Comparison of ENCODE assay signal across 24 cellular contexts in genomic region chr1:194230351-194231144, GRCh38.
"Had no signal": no experiment of that assay in that cellular context is flagged by ENCODE, and none has a peak within 500 bp of the region (broad histone marks: within the 10 kb centered on the region; RNA-seq: fewer than 3 reads in every experiment).

No MANE protein-coding gene starts in this region.

- ATAC-seq: foreskin keratinocyte; gastroesophageal sphincter; left lobe of liver; mucosa of descending colon; natural killer cell treated with Interleukin-12 subunit alpha and Interleukin-12 subunit beta and Interleukin-15 and Interleukin-18, amount 100 ng/mL, for 72 hours; stimulated activated naive B cell treated with anti-CD40 and anti-IgM and Interleukin-4, amounts not matched to agents 10 μg/mL and 1 μg/mL and 100 μg/mL, for 72 hours had no signal

- H2AFZ ChIP-seq: hepatocyte, parathyroid adenoma had no signal

- H3K9me3 ChIP-seq: colonic mucosa, esophagus muscularis mucosa, gastroesophageal sphincter, heart left ventricle, mucosa of descending colon, prostate gland, right atrium auricular region, sigmoid colon, stomach, tibial artery had no signal

- FAIRE-seq: kidney, urothelium cell line had no signal

- H3K4me2 ChIP-seq: hepatocyte had no signal

- H3K27ac ChIP-seq: colonic mucosa, epithelial cell of prostate, esophagus muscularis mucosa, foreskin keratinocyte, gastroesophageal sphincter, heart left ventricle, hepatocyte, parathyroid adenoma, prostate gland, right atrium auricular region, sigmoid colon, stomach, tibial artery had no signal

- H3K9ac ChIP-seq: parathyroid adenoma had no signal

- H3K4me1 ChIP-seq: colonic mucosa, esophagus muscularis mucosa, foreskin keratinocyte, gastroesophageal sphincter, parathyroid adenoma, prostate gland, right atrium auricular region, sigmoid colon had no signal

- H3K27me3 ChIP-seq: colonic mucosa, esophagus muscularis mucosa, foreskin keratinocyte, gastroesophageal sphincter, heart left ventricle, hepatocyte, right atrium auricular region, sigmoid colon, tibial artery had no signal

- H3K36me3 ChIP-seq: colonic mucosa, esophagus muscularis mucosa, gastroesophageal sphincter, heart left ventricle, prostate gland, right atrium auricular region, sigmoid colon, stomach, tibial artery had no signal

- H3K4me3 ChIP-seq: colonic mucosa, esophagus muscularis mucosa, gastroesophageal sphincter, heart left ventricle, hepatocyte, mucosa of descending colon, prostate gland, right atrium auricular region, sigmoid colon, stomach, tibial artery had no signal

- DNase-seq: colonic mucosa; effector CD8-positive, alpha-beta T cell; endodermal cell; foreskin keratinocyte; heart left ventricle; kidney; mesenchymal stem cell; naive B cell; sigmoid colon; stimulated activated CD4-positive, alpha-beta T cell treated with anti-CD3 and anti-CD28 coated beads, Interleukin-4, amount 100 ng/mL, for 4 hours; stimulated activated naive B cell treated with anti-CD40 and anti-IgM and Interleukin-4, amounts not matched to agents 10 μg/mL and 1 μg/mL and 100 μg/mL, for 72 hours; stomach; tibial artery had no signal

- H3K79me2 ChIP-seq: hepatocyte, parathyroid adenoma had no signal
